ENCODE assay signal across 8 cellular contexts in genomic region chr7:38232475-38233366, GRCh38. TPM values are rescaled to one million over a fixed set of nuclear protein-coding genes. Genes with fewer than 3 reads are reported as not detected.
DNase-seq lines count a peak whose midpoint lies in the region; ATAC-seq and TF ChIP-seq lines count a peak whose summit lies in the region.

No MANE protein-coding gene starts in this region.

- no peak overlapping the region for H3K27ac ChIP-seq in smooth muscle cell (ENCODE audit: low read depth)

- H3F3A ChIP-seq in smooth muscle cell (ENCODE audit: low read depth): peaks cover 3% of the 10 kb centered on the region

- DNase-seq in T-helper 1 cell (peak; percentile 33 to 95 (median 49)), smooth muscle cell (lab: John Stamatoyannopoulos, UW; ENCODE audit: unreplicated experiment) (no peak), NCI-H1048 (lab: John Stamatoyannopoulos, UW) (no peak), retina (no peak), NCI-H524 treated with DMSO at 0.1 percent for 48 hours (lab: John Stamatoyannopoulos, UW) (no peak)
- DNase-seq in activated naive CD4-positive, alpha-beta T cell treated with anti-CD3 and anti-CD28 coated beads, Interleukin-2, amount 50 U/mL, for 72 hours (ENCODE audit: low spot score in 2 of 2): peak; percentile 60 to 83

- no peaks in the 10 kb centered on the region for H3K27me3 ChIP-seq in smooth muscle cell (ENCODE audit: low read depth)

- H3K4me3 ChIP-seq in smooth muscle cell: no peak overlapping the region

- H3K27ac Mint-ChIP-seq in activated naive CD4-positive, alpha-beta T cell treated with anti-CD3 and anti-CD28 coated beads, Interleukin-2, amount 50 U/mL, for 72 hours: peak overlapping the region; percentile 52 to 84

- H3K9ac ChIP-seq in smooth muscle cell (ENCODE audit: low read depth): no peak overlapping the region

- peak; percentile 78 for ATAC-seq in GM18517 (IDR thresholded peaks at IDR 0.05; ENCODE audit: unreplicated experiment)
- ATAC-seq in HG02981 (IDR thresholded peaks at IDR 0.05; ENCODE audit: unreplicated experiment): peak; percentile 68
- ATAC-seq in activated naive CD4-positive, alpha-beta T cell treated with anti-CD3 and anti-CD28 coated beads, Interleukin-2, amount 50 U/mL, for 72 hours: peak; percentile 91

- H3K4me2 ChIP-seq in smooth muscle cell: peak overlapping the region; percentile 46

- H3K36me3 Mint-ChIP-seq in activated naive CD4-positive, alpha-beta T cell treated with anti-CD3 and anti-CD28 coated beads, Interleukin-2, amount 50 U/mL, for 72 hours: peaks cover 0 to 17% of the 10 kb centered on the region in 2 donors

- H3K9me3 ChIP-seq in smooth muscle cell (replicated peaks; ENCODE audit: low read depth): no peaks in the 10 kb centered on the region

- H4K20me1 ChIP-seq in smooth muscle cell (ENCODE audit: low read depth): peaks cover 9% of the 10 kb centered on the region

- no peak for TF ChIP-seq CTCF in smooth muscle cell (IDR thresholded peaks at IDR 0.05; ENCODE audit: borderline replicate concordance, insufficient read depth, poor library complexity, severe bottlenecking)

- H2AFZ ChIP-seq in smooth muscle cell (ENCODE audit: low read depth): no peak overlapping the region

- no peaks in the 10 kb centered on the region for H3K79me2 ChIP-seq in smooth muscle cell (ENCODE audit: low read depth)

- 34% methylated on average over 11 of the region's 11 CpGs for WGBS in smooth muscle cell (ENCODE audit: low lambda C conversion rate)

- no peaks in the 10 kb centered on the region for H3K4me1 ChIP-seq in smooth muscle cell (ENCODE audit: low read depth)

- H3K36me3 ChIP-seq in smooth muscle cell (ENCODE audit: low read depth): no peaks in the 10 kb centered on the region

- H3K9me3 Mint-ChIP-seq in activated naive CD4-positive, alpha-beta T cell treated with anti-CD3 and anti-CD28 coated beads, Interleukin-2, amount 50 U/mL, for 72 hours: no peaks in the 10 kb centered on the region

RNA-seq across cellular contexts. Expression of gene STARD3NL, which starts 54.7 kb away (rescaled TPM):
- total RNA-seq in activated naive CD4-positive, alpha-beta T cell treated with anti-CD3 and anti-CD28 coated beads, Interleukin-2, amount 50 U/mL, for 72 hours: 10 to 100 TPM; 21.5 to 28.7 TPM
- total RNA-seq in smooth muscle cell: 62.5 and 96.8 TPM in 2 replicates
- polyA plus RNA-seq in smooth muscle cell: 69.9 and 81.6 TPM in 2 replicates

Comparison
In these comparisons a context has a peak if more than half of its experiments do, and no peak if none do; other contexts are left out.
1. DNase-seq: peak in T-helper 1 cell (5 of 5) and activated naive CD4-positive, alpha-beta T cell treated with anti-CD3 and anti-CD28 coated beads, Interleukin-2, amount 50 U/mL, for 72 hours (2 of 2); none in smooth muscle cell (single experiment), NCI-H1048 (single experiment), retina (single experiment) and NCI-H524 treated with DMSO at 0.1 percent for 48 hours (single experiment).
2. Peak in every context shown above with its lines, with median percentiles within 50 percentile points of each other: ATAC-seq.